21 cellular contexts compared by ENCODE assay signal in genomic region chr9:133557581-133557980, GRCh38. TPM values are rescaled to one million over a fixed set of nuclear protein-coding genes. Genes with fewer than 3 reads are reported as not detected.
DNase-seq lines count a peak whose midpoint lies in the region; ATAC-seq and TF ChIP-seq lines count a peak whose summit lies in the region.
"Had no signal": no experiment of that assay in that cellular context is flagged by ENCODE, and none has a peak within 500 bp of the region (broad histone marks: within the 10 kb centered on the region; RNA-seq: fewer than 3 reads in every experiment).

No MANE protein-coding gene starts in this region.

- peak overlapping the region; percentile 83 for H3K27ac Mint-ChIP-seq in dendritic cell treated with granulocyte-macrophage colony-stimulating factor and Interleukin-4, amounts not matched to agents 40 ng/mL and 50 ng/mL, for 4 days

- no peak overlapping the region for H3K4me3 Mint-ChIP-seq in dendritic cell treated with granulocyte-macrophage colony-stimulating factor and Interleukin-4, amounts not matched to agents 40 ng/mL and 50 ng/mL, for 4 days

- H3K27ac ChIP-seq in left ventricle myocardium inferior (replicated peaks) (peak overlapping the region; percentile 86), mesodermal cell (ENCODE audit: low read depth, low read length, severe bottlenecking) (peak overlapping the region; percentile 96), upper lobe of right lung (peak overlapping the region; percentile 33), tibial nerve (peak overlapping the region in 2 of 4 donors; percentile 16 to 32)
- H3K27ac ChIP-seq: A549 had no signal

- ATAC-seq in Right ventricle myocardium inferior = no peak
- no peak for ATAC-seq in upper lobe of right lung
- ATAC-seq: A549 had no signal

- H3K4me1 Mint-ChIP-seq in dendritic cell treated with granulocyte-macrophage colony-stimulating factor and Interleukin-4, amounts not matched to agents 40 ng/mL and 50 ng/mL, for 4 days (ENCODE audit: low read depth) = peaks cover 22% of the 10 kb centered on the region

- no peaks in the 10 kb centered on the region for H3K36me3 ChIP-seq in left ventricle myocardium inferior
- peaks cover 63% of the 10 kb centered on the region for H3K36me3 ChIP-seq in mesodermal cell (ENCODE audit: control insufficient read depth, insufficient read depth, low read length)
- peaks cover 8% of the 10 kb centered on the region for H3K36me3 ChIP-seq in upper lobe of right lung
- H3K36me3 ChIP-seq in tibial nerve = peaks cover 0 to 16% (median 0%) of the 10 kb centered on the region in 3 donors
- H3K36me3 ChIP-seq: breast epithelium had no signal

- no peak for TF ChIP-seq POLR2A in tibial nerve (IDR thresholded peaks at IDR 0.05)

- intact Hi-C loops in left ventricle myocardium inferior (cut with micrococcal nuclease) = no loop called here
- intact Hi-C loops in Right ventricle myocardium inferior (cut with DNase I) = no loop called here
- intact Hi-C loops in dendritic cell treated with granulocyte-macrophage colony-stimulating factor and Interleukin-4, amounts not matched to agents 40 ng/mL and 50 ng/mL, for 4 days (cut with micrococcal nuclease) = no loop called here
- intact Hi-C loops in upper lobe of right lung (cut with DNase I) = no loop called here

- no peaks in the 10 kb centered on the region for H3K9me3 ChIP-seq in left ventricle myocardium inferior (replicated peaks)
- H3K9me3 ChIP-seq in mesodermal cell (ENCODE audit: control insufficient read depth, low read length) = no peaks in the 10 kb centered on the region
- H3K9me3 ChIP-seq in upper lobe of right lung = no peaks in the 10 kb centered on the region
- H3K9me3 ChIP-seq in tibial nerve = no peaks in the 10 kb centered on the region
- H3K9me3 ChIP-seq: A549, breast epithelium had no signal

- peaks cover 44% of the 10 kb centered on the region for H3K4me1 ChIP-seq in left ventricle myocardium inferior
- peaks cover 50% of the 10 kb centered on the region for H3K4me1 ChIP-seq in mesodermal cell (ENCODE audit: control insufficient read depth, insufficient read depth, low read length, poor library complexity, severe bottlenecking)
- H3K4me1 ChIP-seq in upper lobe of right lung = peaks cover 27% of the 10 kb centered on the region
- H3K4me1 ChIP-seq in tibial nerve = peaks cover 0 to 42% (median 10%) of the 10 kb centered on the region in 4 donors

- DNase-seq in left ventricle myocardium inferior (no peak), Right ventricle myocardium inferior (ENCODE audit: missing footprints) (no peak), upper lobe of right lung (no peak), NCI-H2171 (lab: John Stamatoyannopoulos, UW) (no peak), AML-193 (lab: John Stamatoyannopoulos, UW) (no peak), tibial nerve (ENCODE audit: low spot score in 2 of 2) (no peak)
- DNase-seq: activated CD4-positive, alpha-beta T cell treated with anti-CD3 and anti-CD28 coated beads, Interleukin-2, amount 50 U/mL, for 1 hour; activated CD8-positive, alpha-beta memory T cell treated with anti-CD3 and anti-CD28 coated beads, Interleukin-2, amount 50 U/mL, for 4 hours; NCI-H1105; NCI-H524; stimulated activated CD4-positive, alpha-beta T cell treated with anti-CD3 and anti-CD28 coated beads, Interleukin-2, amount 100 ng/mL, for 24 hours; T-helper 1 cell had no signal

- peaks cover 21% of the 10 kb centered on the region for H3K27me3 Mint-ChIP-seq in dendritic cell treated with granulocyte-macrophage colony-stimulating factor and Interleukin-4, amounts not matched to agents 40 ng/mL and 50 ng/mL, for 4 days

- H3K9me3 Mint-ChIP-seq in dendritic cell treated with granulocyte-macrophage colony-stimulating factor and Interleukin-4, amounts not matched to agents 40 ng/mL and 50 ng/mL, for 4 days = no peaks in the 10 kb centered on the region
- H3K9me3 Mint-ChIP-seq: stimulated activated naive CD8-positive, alpha-beta T cell treated with anti-CD3 and anti-CD28 coated beads, Interleukin-15, Interleukin-2, amounts not matched to agents 100 ng/mL and 50 ng/mL, for 24 hours had no signal

- WGBS in mesodermal cell (ENCODE audit: insufficient coverage in 2 of 2), 2 experiments = 78 to 84% methylated on average over 8 of the region's 9 CpGs
- whole genome bisulfite sequencing in tibial nerve, 2 donors = 86 to 94% methylated on average over 5 to 9 of the region's 9 CpGs

- H3K36me3 Mint-ChIP-seq in dendritic cell treated with granulocyte-macrophage colony-stimulating factor and Interleukin-4, amounts not matched to agents 40 ng/mL and 50 ng/mL, for 4 days (ENCODE audit: low read depth) = no peaks in the 10 kb centered on the region
- H3K36me3 Mint-ChIP-seq: CD14-positive monocyte had no signal

- H3K27me3 ChIP-seq in left ventricle myocardium inferior (ENCODE audit: low read depth) (no peaks in the 10 kb centered on the region), upper lobe of right lung (no peaks in the 10 kb centered on the region), tibial nerve (no peaks in the 10 kb centered on the region)
- H3K27me3 ChIP-seq: breast epithelium had no signal

- no peak overlapping the region for H3K4me3 ChIP-seq in left ventricle myocardium inferior
- H3K4me3 ChIP-seq in mesodermal cell (ENCODE audit: extremely low read depth, insufficient read depth, low read length, poor library complexity, severe bottlenecking) = no peak overlapping the region
- no peak overlapping the region for H3K4me3 ChIP-seq in upper lobe of right lung
- H3K4me3 ChIP-seq in tibial nerve = no peak overlapping the region
- H3K4me3 ChIP-seq: A549, breast epithelium had no signal

- TF ChIP-seq EP300 in tibial nerve (IDR thresholded peaks at IDR 0.05) = no peak

- no peak for TF ChIP-seq CTCF in left ventricle myocardium inferior (IDR thresholded peaks at IDR 0.05; ENCODE audit: borderline replicate concordance)
- no peak for TF ChIP-seq CTCF in upper lobe of right lung (IDR thresholded peaks at IDR 0.05)
- no peak for TF ChIP-seq CTCF in tibial nerve (IDR thresholded peaks at IDR 0.05)

RNA-seq across cellular contexts. Expression of gene ADAMTSL2, which starts 23.1 kb away (rescaled TPM):
- total RNA-seq in left ventricle myocardium inferior = 6.0 TPM
- total RNA-seq in Right ventricle myocardium inferior = 9.5 TPM
- polyA plus RNA-seq in mesodermal cell (2013, experiment 1 of 2) = 30.7 TPM
- 30.4 TPM for polyA plus RNA-seq in mesodermal cell (2013, experiment 2 of 2)
- total RNA-seq in upper lobe of right lung = 17.4 TPM
- total RNA-seq in tibial nerve = 10 to 100 TPM; 11.1 to 38.9 (median 26.9) TPM
- polyA plus RNA-seq: A549, CD14-positive monocyte had no signal

RNA-seq across cellular contexts. Expression of gene MYMK, which starts 32.8 kb away (rescaled TPM):
- total RNA-seq in left ventricle myocardium inferior (not detected), Right ventricle myocardium inferior (not detected), upper lobe of right lung (not detected), tibial nerve (1 to 10 TPM in 2 of 4 donors, not detected in 2; 1.4 to 8.3 TPM)
- polyA plus RNA-seq in mesodermal cell (2013, experiment 1 of 2) = not detected
- not detected for polyA plus RNA-seq in mesodermal cell (2013, experiment 2 of 2)
- total RNA-seq: breast epithelium, esophagus mucosa, liver, osteocyte had no signal
- polyA plus RNA-seq: A549, CD14-positive monocyte, liver had no signal

RNA-seq across cellular contexts. Expression of gene FAM163B, which starts 51.6 kb away (rescaled TPM):
- not detected for total RNA-seq in left ventricle myocardium inferior
- total RNA-seq in Right ventricle myocardium inferior = 0.22 TPM
- polyA plus RNA-seq in mesodermal cell (2013, experiment 1 of 2) = 9.5 TPM
- polyA plus RNA-seq in mesodermal cell (2013, experiment 2 of 2) = 6.8 TPM
- total RNA-seq in upper lobe of right lung = not detected
- total RNA-seq in tibial nerve = 1 to 10 TPM in 2 of 4 donors, under 1 TPM in 1, not detected in 1; 0.90 to 2.2 (median 1.0) TPM
- total RNA-seq: breast epithelium, esophagus mucosa, osteocyte had no signal
- polyA plus RNA-seq: A549, CD14-positive monocyte had no signal
